Comparison of ENCODE assay signal across 15 cellular contexts in the genomic region with DNA sequence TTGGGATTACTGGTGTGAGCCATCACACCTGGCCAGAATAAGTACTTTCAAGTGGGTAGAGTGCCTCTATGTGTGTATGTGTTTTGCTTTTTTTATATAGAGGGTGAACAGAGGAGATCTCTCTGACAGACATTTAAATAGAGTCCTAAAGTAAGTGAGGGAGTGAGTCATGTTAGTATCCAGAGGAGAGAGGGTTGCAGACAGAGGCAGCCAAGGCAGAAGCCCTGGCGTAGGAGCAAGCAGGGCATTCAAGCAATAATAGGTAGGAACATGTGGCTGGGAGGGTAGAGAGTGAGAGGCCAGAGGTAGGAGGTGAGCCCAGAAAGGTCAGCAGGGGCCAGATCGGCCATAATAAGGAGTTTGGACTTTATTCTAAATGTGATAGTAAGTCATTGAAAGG. TPM values are rescaled to one million over a fixed set of nuclear protein-coding genes. Genes with fewer than 3 reads are reported as not detected.
A peak's percentile ranks its signal among the peaks of the same experiment; 100 is the strongest.
DNase-seq lines count a peak whose midpoint lies in the region; ATAC-seq and TF ChIP-seq lines count a peak whose summit lies in the region.
"Had no signal": no experiment of that assay in that cellular context is flagged by ENCODE, and none has a peak within 500 bp of the region (broad histone marks: within the 10 kb centered on the region; RNA-seq: fewer than 3 reads in every experiment).

No MANE protein-coding gene starts in this region.

- H3K79me2 ChIP-seq in ACC112 (ENCODE audit: control insufficient read depth, insufficient read depth, low read length, unreplicated experiment) = no peaks in the 10 kb centered on the region

- TF ChIP-seq CTCF in IMR-90 (conservative IDR thresholded peaks at IDR 0.05; ENCODE audit: low read depth, low read length) (no peak), ovary (IDR thresholded peaks at IDR 0.05) (no peak)

- H3K27ac ChIP-seq in ACC112 (ENCODE audit: low read depth, low read length) = peak overlapping the region; percentile 79
- 0 out of 2 replicates have a peak overlapping the region, but pooled peaks have one; percentile 2 for H3K27ac ChIP-seq in IMR-90 (ENCODE audit: insufficient read depth, low read length)
- peak overlapping the region; percentile 10 for H3K27ac ChIP-seq in cingulate gyrus (ENCODE audit: low read depth, low read length)
- H3K27ac ChIP-seq in mesenchymal stem cell (ENCODE audit: low read length, poor library complexity, severe bottlenecking) = peak overlapping the region; percentile 51
- no peak overlapping the region for H3K27ac ChIP-seq in ovary
- H3K27ac ChIP-seq: BLaER1, testis had no signal

- H2AFZ ChIP-seq in ACC112 (ENCODE audit: low read length, unreplicated experiment) (no peak overlapping the region), IMR-90 (replicated peaks; ENCODE audit: low read length, poor library complexity) (no peak overlapping the region), mesenchymal stem cell (ENCODE audit: low read depth, low read length) (no peak overlapping the region)

- no peak overlapping the region for H4K91ac ChIP-seq in IMR-90 (ENCODE audit: insufficient read depth, low read depth, low read length)
- no peak overlapping the region for H4K91ac ChIP-seq in mesenchymal stem cell (ENCODE audit: low read length)

- H2BK5ac ChIP-seq in IMR-90 (ENCODE audit: low read depth, low read length, poor library complexity, severe bottlenecking) (peak overlapping the region; percentile 62), mesenchymal stem cell (ENCODE audit: low read depth, low read length, poor library complexity, severe bottlenecking) (no peak overlapping the region)

- no peak overlapping the region for H2BK12ac ChIP-seq in mesenchymal stem cell (ENCODE audit: low read length in 2 of 2)

- intact Hi-C loops in IMR-90 (cut with micrococcal nuclease) (loop anchor here (5.0 kb wide), 1 partner anchor 68 kb away; no protein-coding TSS in a partner anchor), ovary (cut with DNase I) (no loop called here)

- WGBS in IMR-90 (ENCODE audit: extremely low coverage in 2 of 2, insufficient read length in 1 of 2), 2 experiments = 86% methylated on average over 1 of the region's 2 CpGs; no CpG with 5 or more reads in 1 of the 2 experiments
- WGBS in mesenchymal stem cell = 67% methylated on average over 2 of the region's 2 CpGs
- 83 to 96% (median 88%) methylated on average over 2 of the region's 2 CpGs for WGBS in ovary, 3 donors

- H3K4me1 ChIP-seq in ACC112 (ENCODE audit: control insufficient read depth, insufficient read depth, low read length, unreplicated experiment) (peaks cover 40% of the 10 kb centered on the region), IMR-90 (ENCODE audit: control insufficient read depth, insufficient read depth, low read length) (peaks cover 17% of the 10 kb centered on the region), mesenchymal stem cell (ENCODE audit: control insufficient read depth, insufficient read depth, low read depth, low read length) (peaks cover 9% of the 10 kb centered on the region), ovary (ENCODE audit: insufficient read depth) (peaks cover 1% of the 10 kb centered on the region)
- H3K4me1 ChIP-seq: BLaER1, testis had no signal

- no peak for TF ChIP-seq EP300 in ovary (IDR thresholded peaks at IDR 0.05)

- peaks cover 6% of the 10 kb centered on the region; the same call in 1 of the 2 replicates for H3K36me3 ChIP-seq in ACC112 (ENCODE audit: insufficient read depth, low read length)
- H3K36me3 ChIP-seq in IMR-90 (ENCODE audit: control insufficient read depth, insufficient read depth, low read length) = no peaks in the 10 kb centered on the region; the same call in 1 of the 2 replicates
- H3K36me3 ChIP-seq in mesenchymal stem cell (ENCODE audit: control insufficient read depth in 1 of 2, insufficient read depth in 2 of 2, low read depth in 1 of 2, low read length in 2 of 2) = peaks cover 4 to 23% of the 10 kb centered on the region in 2 experiments
- H3K36me3 ChIP-seq in ovary = no peaks in the 10 kb centered on the region

- H3K79me1 ChIP-seq in IMR-90 (ENCODE audit: low read depth in 1 of 2, low read length in 2 of 2) = peaks cover 29 to 82% of the 10 kb centered on the region in 2 experiments
- peaks cover 19% of the 10 kb centered on the region for H3K79me1 ChIP-seq in mesenchymal stem cell (replicated peaks; ENCODE audit: low read length, poor library complexity, severe bottlenecking)

- H4K5ac ChIP-seq in IMR-90 (ENCODE audit: low read depth, low read length) = no peak overlapping the region; the same call in 1 of the 2 replicates

- H3K56ac ChIP-seq in IMR-90 (ENCODE audit: extremely low read depth, insufficient read depth, low read length) = peak overlapping the region; percentile 43; the same call in 1 of the 2 replicates

- peaks cover 11% of the 10 kb centered on the region for H3K9me1 ChIP-seq in IMR-90 (ENCODE audit: insufficient read depth, low read length)

- DNase-seq in IMR-90 = peak; percentile 52
- peak; percentile 57 for DNase-seq in mesenchymal stem cell
- DNase-seq in SW 1271 (lab: John Stamatoyannopoulos, UW) = no peak
- no peak for DNase-seq in ovary
- DNase-seq in NCI-H2227 (lab: John Stamatoyannopoulos, UW; ENCODE audit: unreplicated experiment) = no peak
- DNase-seq in DMS53 (lab: John Stamatoyannopoulos, UW) = no peak
- DNase-seq: activated CD8-positive, alpha-beta memory T cell treated with anti-CD3 and anti-CD28 coated beads, Interleukin-2, amount 50 U/mL, for 4 hours; cortex of kidney; hypothalamus; stimulated activated CD4-positive, alpha-beta T cell treated with anti-CD3 and anti-CD28 coated beads, Interleukin-4, amount 100 ng/mL, for 24 hours; T-helper 9 cell; testis had no signal

- peak overlapping the region in 1 of 2 experiments; percentile 31; a peak in 1 of 4 replicates for H4K8ac ChIP-seq in IMR-90 (ENCODE audit: low read depth in 2 of 2, low read length in 2 of 2)
- no peak overlapping the region for H4K8ac ChIP-seq in mesenchymal stem cell (ENCODE audit: low read length)

- H3K9me3 ChIP-seq in IMR-90 (ENCODE audit: control insufficient read depth, insufficient read depth, low read length) = peaks cover 2% of the 10 kb centered on the region
- H3K9me3 ChIP-seq in mesenchymal stem cell (ENCODE audit: control insufficient read depth, low read length) = no peaks in the 10 kb centered on the region
- H3K9me3 ChIP-seq in ovary = no peaks in the 10 kb centered on the region
- H3K9me3 ChIP-seq: BLaER1, testis had no signal

- no peak for TF ChIP-seq RAD21 in IMR-90 (IDR thresholded peaks at IDR 0.05; ENCODE audit: low read length)

- H2AK9ac ChIP-seq in IMR-90 (replicated peaks; ENCODE audit: low read depth, low read length, poor library complexity) = peak overlapping the region; percentile 66

- H4K20me1 ChIP-seq in IMR-90 (ENCODE audit: insufficient read depth, low read length) = peaks cover 6% of the 10 kb centered on the region; the same call in 1 of the 2 replicates

- peak overlapping the region; percentile 74; the same call in 1 of the 2 replicates for H2BK20ac ChIP-seq in IMR-90 (ENCODE audit: low read depth, low read length)

- peak overlapping the region; percentile 32; the same call in 1 of the 2 replicates for H3K18ac ChIP-seq in IMR-90 (ENCODE audit: low read depth, low read length)
- no peak overlapping the region for H3K18ac ChIP-seq in mesenchymal stem cell (ENCODE audit: low read depth in 1 of 2, low read length in 2 of 2)

- no peak overlapping the region for H3K4me3 ChIP-seq in ACC112 (ENCODE audit: low read depth, low read length)
- H3K4me3 ChIP-seq in IMR-90 (ENCODE audit: insufficient read depth, low read depth, low read length) = no peak overlapping the region
- H3K4me3 ChIP-seq in mesenchymal stem cell (ENCODE audit: insufficient read depth in 1 of 2, low read depth in 1 of 2, low read length in 2 of 2) = no peak overlapping the region
- H3K4me3 ChIP-seq in ovary = no peak overlapping the region
- H3K4me3 ChIP-seq: BLaER1, testis had no signal

- H3K27me3 ChIP-seq in ACC112 (ENCODE audit: insufficient read depth, low read length) (no peaks in the 10 kb centered on the region), IMR-90 (ENCODE audit: control insufficient read depth, insufficient read depth, low read length) (no peaks in the 10 kb centered on the region), mesenchymal stem cell (ENCODE audit: control insufficient read depth in 1 of 2, insufficient read depth in 1 of 2, low read length in 2 of 2) (no peaks in the 10 kb centered on the region), ovary (no peaks in the 10 kb centered on the region)
- H3K27me3 ChIP-seq: BLaER1, testis had no signal

- peak overlapping the region; percentile 92; the same call in 1 of the 2 replicates for H2AK5ac ChIP-seq in IMR-90 (ENCODE audit: low read depth, low read length)
- H2AK5ac ChIP-seq in mesenchymal stem cell (ENCODE audit: low read length, severe bottlenecking) = no peak overlapping the region

- H3K23ac ChIP-seq in IMR-90 (ENCODE audit: low read depth, low read length) (peak overlapping the region; percentile 87; the same call in 1 of the 2 replicates), mesenchymal stem cell (ENCODE audit: low read length in 2 of 2) (no peak overlapping the region)

- H2BK15ac ChIP-seq in IMR-90 (ENCODE audit: low read depth, low read length) (peak overlapping the region; percentile 77; the same call in 1 of the 3 replicates), mesenchymal stem cell (ENCODE audit: low read depth, poor library complexity, severe bottlenecking) (no peak overlapping the region)

- H3K14ac ChIP-seq in IMR-90 (replicated peaks; ENCODE audit: low read depth, low read length) (peak overlapping the region; percentile 68; the same call in 1 of the 2 replicates), mesenchymal stem cell (ENCODE audit: low read length in 2 of 2) (no peak overlapping the region)

- dilution Hi-C loops in IMR-90 (cut with HindIII; ENCODE audit: low sequenced_read_pairs, unreplicated experiment) = no loop called here

- no TSS peak for BruUV-seq in IMR-90 (replicated peaks; lab: Mats Ljungman, UMichigan)

- CTCF ChIA-PET in IMR-90 (lab: Yijun Ruan, JAX) = no interaction called here

- peak overlapping the region; percentile 10; the same call in 1 of the 2 replicates for H3K4me2 ChIP-seq in IMR-90 (ENCODE audit: low read depth, low read length)
- H3K4me2 ChIP-seq in mesenchymal stem cell (ENCODE audit: low read length, poor library complexity, severe bottlenecking) = no peak overlapping the region
- H3K4me2 ChIP-seq: BLaER1 had no signal

- H3K9ac ChIP-seq in IMR-90 (ENCODE audit: low read depth, low read length) (no peak overlapping the region), mesenchymal stem cell (ENCODE audit: low read length) (no peak overlapping the region)
- H3K9ac ChIP-seq: BLaER1 had no signal

- peak; percentile 85 for ATAC-seq in IMR-90 (ENCODE audit: low read depth)

- peak overlapping the region; percentile 81 for H3K4ac ChIP-seq in IMR-90 (ENCODE audit: low read depth, low read length)
- H3K4ac ChIP-seq in mesenchymal stem cell (ENCODE audit: low read depth in 1 of 2, low read length in 2 of 2) = no peak overlapping the region

- POLR2A ChIA-PET in IMR-90 (lab: Charles Lee; ENCODE audit: unreplicated experiment) = no interaction called here

- TF ChIP-seq POLR2A in IMR-90 (IDR thresholded peaks at IDR 0.05; ENCODE audit: low read depth, low read length) (no peak), ovary (IDR thresholded peaks at IDR 0.05) (no peak)

- H2BK120ac ChIP-seq in IMR-90 (ENCODE audit: low read depth, low read length) (peak overlapping the region; percentile 76; the same call in 1 of the 2 replicates), mesenchymal stem cell (ENCODE audit: low read depth, low read length) (no peak overlapping the region)

- in situ Hi-C loops in IMR-90 (cut with MboI; ENCODE audit: low sequenced_read_pairs) = no loop called here

RNA-seq across cellular contexts. Expression of gene PHF20, which starts 48.9 kb away (rescaled TPM):
- total RNA-seq in IMR-90 (2012; rRNA removed) (22.0 and 30.3 TPM in 2 replicates), ovary (10 to 100 TPM; 41.4 to 70.0 (median 48.0) TPM)
- polyA plus RNA-seq in IMR-90 (2012; rRNA removed) (22.5 and 23.6 TPM in 2 replicates), ovary (10 to 100 TPM; 17.6 to 35.1 TPM)
- 19.8 and 29.5 TPM in 2 replicates for polyA plus RNA-seq in IMR-90 (2012; cell fraction: cytosol; rRNA removed)
- 13.4 and 14.4 TPM in 2 replicates for polyA plus RNA-seq in IMR-90 (2012; cell fraction: nucleus; rRNA removed; ENCODE audit: low replicate concordance)
- 24.7 TPM for polyA plus RNA-seq in mesenchymal stem cell (2013, experiment 1 of 2)
- polyA plus RNA-seq in mesenchymal stem cell (2013, experiment 2 of 2) = 24.0 TPM

Comparison
In these comparisons a context has a peak if more than half of its experiments do, and no peak if none do; other contexts are left out.
1. H3K27ac ChIP-seq: peak in ACC112 (single experiment), IMR-90 (single experiment), cingulate gyrus (single experiment) and mesenchymal stem cell (single experiment); none in ovary (0 of 2).
2. DNase-seq: peak in IMR-90 (single experiment) and mesenchymal stem cell (single experiment); none in SW 1271 (0 of 2), ovary (0 of 5), NCI-H2227 (single experiment) and DMS53 (single experiment).